8 cellular contexts compared by ENCODE assay signal in the genomic region with DNA sequence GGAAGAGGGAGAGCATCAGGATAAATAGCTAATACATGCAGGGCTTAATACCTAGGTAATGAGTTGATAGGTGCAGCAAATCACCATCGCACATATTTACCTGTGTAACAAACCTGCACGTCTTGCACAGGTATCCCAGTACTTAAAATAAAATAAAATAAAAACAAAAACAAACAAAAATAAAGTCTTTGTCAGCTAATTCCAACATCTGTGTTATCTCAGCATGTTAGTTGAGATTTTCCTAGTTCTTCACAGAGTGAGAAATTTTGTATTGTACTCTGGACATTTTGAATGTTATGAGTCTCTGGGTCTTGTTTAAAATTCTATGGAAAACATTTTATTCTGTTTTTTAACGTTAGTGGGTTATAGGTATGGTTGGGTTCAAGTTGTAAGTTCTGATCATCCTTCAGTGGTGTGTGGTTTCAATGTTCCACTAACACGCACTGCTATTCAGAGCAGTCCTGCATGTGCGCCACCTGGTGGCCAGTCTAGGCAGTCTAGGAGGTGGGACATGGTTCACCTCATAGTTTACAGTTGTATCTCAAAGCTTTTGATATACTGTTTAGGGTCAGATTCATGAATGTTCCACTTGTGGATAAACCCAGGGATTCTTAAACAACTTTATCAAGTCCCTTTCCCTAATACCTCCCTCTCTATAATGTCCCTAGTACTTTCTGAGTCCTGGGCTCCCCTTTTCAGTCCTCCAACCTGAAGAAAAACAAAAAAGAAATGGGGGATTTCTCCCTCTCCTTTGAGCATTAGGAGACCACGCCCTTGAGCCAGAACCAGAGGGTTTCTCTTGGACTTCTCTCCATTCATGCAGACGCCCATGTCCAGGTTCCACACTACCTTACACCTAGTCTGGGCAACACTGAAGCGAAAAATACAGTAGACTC.
DNase-seq lines count a peak whose midpoint lies in the region; ATAC-seq and TF ChIP-seq lines count a peak whose summit lies in the region.

No MANE protein-coding gene starts in this region.

- ATAC-seq in GM18870 (IDR thresholded peaks at IDR 0.05; ENCODE audit: unreplicated experiment) (peak; percentile 93), HG03097 (IDR thresholded peaks at IDR 0.05; ENCODE audit: low FRiP score, unreplicated experiment) (peak; percentile 97), left lobe of liver (peak; percentile 97)

- peak; percentile 5 for DNase-seq in AG09309 (ENCODE audit: low read depth)
- peak; percentile 40 for DNase-seq in NCI-H2196 treated with DMSO at 0.1 percent for 48 hours (lab: John Stamatoyannopoulos, UW; ENCODE audit: unreplicated experiment)
- peak; percentile 66 for DNase-seq in activated CD4-positive, alpha-beta T cell treated with anti-CD3 and anti-CD28 coated beads for 1 hour
- DNase-seq in cerebellar cortex (ENCODE audit: low spot score) = peak; percentile 64
- DNase-seq in left lobe of liver (ENCODE audit: low spot score) = peak; percentile 80
- DNase-seq in stimulated activated CD4-positive, alpha-beta T cell treated with anti-CD3 and anti-CD28 coated beads, TNF-alpha, amount 100 ng/mL, for 1 hour (ENCODE audit: low read depth in 3 of 3, low spot score in 1 of 3) = peak; percentile 48 to 76 (median 50)

- TF ChIP-seq CTCF in AG09309 (IDR thresholded peaks at IDR 0.05; ENCODE audit: control insufficient read depth, insufficient read depth, low read depth, low read length, missing control alignments) = peak; percentile 92

- no peak overlapping the region for H3K4me3 ChIP-seq in AG09309 (ENCODE audit: control insufficient read depth, low read depth, low read length)

Comparison
In these comparisons a context has a peak if more than half of its experiments do, and no peak if none do; other contexts are left out.
1. DNase-seq: peak in every context shown above with its lines; median percentile 80 in left lobe of liver; 66 in activated CD4-positive, alpha-beta T cell treated with anti-CD3 and anti-CD28 coated beads for 1 hour; 64 in cerebellar cortex; 50 in stimulated activated CD4-positive, alpha-beta T cell treated with anti-CD3 and anti-CD28 coated beads, TNF-alpha, amount 100 ng/mL, for 1 hour; 40 in NCI-H2196 treated with DMSO at 0.1 percent for 48 hours; 5 in AG09309.